In genomic region chr4:153220709-153221367, GRCh38 we compare ENCODE assay signal across 26 cellular contexts. TPM values are rescaled to one million over a fixed set of nuclear protein-coding genes. Genes with fewer than 3 reads are reported as not detected.
DNase-seq lines count a peak whose midpoint lies in the region; ATAC-seq, FAIRE-seq and TF ChIP-seq lines count a peak whose summit lies in the region.
"Had no signal": no experiment of that assay in that cellular context is flagged by ENCODE, and none has a peak within 500 bp of the region (broad histone marks: within the 10 kb centered on the region; RNA-seq: fewer than 3 reads in every experiment).

No MANE protein-coding gene starts in this region.

- peaks cover 46% of the 10 kb centered on the region for H3K4me1 Mint-ChIP-seq in HFFc6 (ENCODE audit: low read depth)
- peaks cover 23 to 38% (median 32%) of the 10 kb centered on the region in 7 donors for H3K4me1 Mint-ChIP-seq in naive thymus-derived CD4-positive, alpha-beta T cell
- H3K4me1 Mint-ChIP-seq in Caco-2 (ENCODE audit: low read depth, unreplicated experiment) = peaks cover 21% of the 10 kb centered on the region

- ATAC-seq in GM12878 (no peak), GM21528 (IDR thresholded peaks at IDR 0.05; ENCODE audit: low FRiP score, unreplicated experiment) (no peak)
- no peak for ATAC-seq in naive thymus-derived CD4-positive, alpha-beta T cell
- ATAC-seq: K562, Right ventricle myocardium inferior had no signal

- no peak for TF ChIP-seq CTCF in AG04450 (IDR thresholded peaks at IDR 0.05; ENCODE audit: low read depth, low read length)
- TF ChIP-seq CTCF in HFFc6 (IDR thresholded peaks at IDR 0.05) = no peak
- TF ChIP-seq CTCF in GM12878 (IDR thresholded peaks at IDR 0.05 in 2 of 3, conservative IDR thresholded peaks at IDR 0.05 in 1 of 3; ENCODE audit: control insufficient read depth in 2 of 3, extremely low read depth in 1 of 3, insufficient read depth in 1 of 3, low read depth in 3 of 3, low read length in 3 of 3) = no peak
- no peak for TF ChIP-seq CTCF in Caco-2 (IDR thresholded peaks at IDR 0.05; ENCODE audit: insufficient read depth in 1 of 2, low read depth in 1 of 2, low read length in 1 of 2, severe bottlenecking in 1 of 2, unreplicated experiment in 1 of 2)
- no peak for TF ChIP-seq CTCF in coronary artery (IDR thresholded peaks at IDR 0.05)

- WGBS in GM12878 (ENCODE audit: insufficient coverage, insufficient replicate concordance, low lambda C conversion rate, missing lambda C conversion rate) = 68% methylated on average over 5 of the region's 5 CpGs

- H3K9me3 Mint-ChIP-seq in HFFc6 (no peaks in the 10 kb centered on the region), Caco-2 (ENCODE audit: unreplicated experiment) (no peaks in the 10 kb centered on the region)
- peaks cover 0 to 3% (median 0%) of the 10 kb centered on the region in 11 donors for H3K9me3 Mint-ChIP-seq in naive thymus-derived CD4-positive, alpha-beta T cell

- H3K4me3 ChIP-seq in AG04450 (ENCODE audit: low read depth, low read length) (no peak overlapping the region), GM12878 (no peak overlapping the region), Caco-2 (ENCODE audit: low read depth, low read length) (no peak overlapping the region), coronary artery (no peak overlapping the region)
- H3K4me3 ChIP-seq in naive thymus-derived CD4-positive, alpha-beta T cell (ENCODE audit: low read length) = no peak overlapping the region
- H3K4me3 ChIP-seq: ascending aorta, K562, lung, prostate gland, spleen, suprapubic skin had no signal

- H3K4me1 ChIP-seq in GM12878 (ENCODE audit: control insufficient read depth, insufficient read depth, low read length) (peaks cover 11% of the 10 kb centered on the region), Caco-2 (peaks cover 20% of the 10 kb centered on the region)
- peaks cover 0 to 24% of the 10 kb centered on the region in 2 donors for H3K4me1 ChIP-seq in naive thymus-derived CD4-positive, alpha-beta T cell (ENCODE audit: control insufficient read depth in 2 of 2, insufficient read depth in 2 of 2, low read length in 2 of 2)
- H3K4me1 ChIP-seq: prostate gland had no signal

- in situ Hi-C loops in GM12878 (cut with MboI) = no loop called here

- no peak for TF ChIP-seq EP300 in GM12878 (IDR thresholded peaks at IDR 0.05; ENCODE audit: borderline replicate concordance in 1 of 2, control insufficient read depth in 1 of 2, low read depth in 2 of 2, low read length in 2 of 2)

- no peak overlapping the region for H2AFZ ChIP-seq in GM12878 (ENCODE audit: control insufficient read depth, low read depth, low read length)

- SMC1A ChIA-PET in GM12878 (lab: Charles Lee; ENCODE audit: uncharacterized antibody, unreplicated experiment) = interaction anchor here (0.7 kb wide), 1 partner anchor 718 kb away, joined by 3 read pairs; no protein-coding TSS in a partner anchor

- H3K36me3 ChIP-seq in GM12878 (ENCODE audit: control insufficient read depth in 2 of 2, insufficient read depth in 2 of 2, low read length in 1 of 2) = no peaks in the 10 kb centered on the region
- H3K36me3 ChIP-seq in naive thymus-derived CD4-positive, alpha-beta T cell (ENCODE audit: control insufficient read depth in 2 of 3, insufficient read depth in 3 of 3, low read length in 3 of 3) = no peaks in the 10 kb centered on the region
- peaks cover 2% of the 10 kb centered on the region; the same call in 1 of the 2 replicates for H3K36me3 ChIP-seq in Caco-2 (ENCODE audit: control insufficient read depth, insufficient read depth, low read length)
- H3K36me3 ChIP-seq: ascending aorta, prostate gland, spleen, suprapubic skin had no signal

- DNase-seq in AG04450 (ENCODE audit: low read depth, low spot score) (no peak), HFFc6 (no peak), GM12878 (ENCODE audit: low read depth, low spot score) (no peak), Caco-2 (no peak), coronary artery (ENCODE audit: low spot score) (no peak), H4 (ENCODE audit: low spot score) (no peak)
- no peak for DNase-seq in naive thymus-derived CD4-positive, alpha-beta T cell
- DNase-seq: activated CD4-positive, alpha-beta T cell treated with anti-CD3 and anti-CD28 coated beads, Interleukin-2, amount 50 U/mL, for 1 hour; activated gamma-delta T cell; CD4-positive, CD25-positive, alpha-beta regulatory T cell; DMS79 treated with DMSO at 0.1 percent for 48 hours; hippocampal formation; NCI-H1048; NCI-H1930; NCI-H510A; spleen; stimulated activated CD8-positive, alpha-beta memory T cell treated with anti-CD3 and anti-CD28 coated beads, Interleukin-4, amount 100 ng/mL, for 48 hours; T-helper 1 cell had no signal

- H3K4me3 Mint-ChIP-seq in HFFc6 (no peak overlapping the region; the same call in 1 of the 2 replicates), Caco-2 (ENCODE audit: unreplicated experiment) (no peak overlapping the region)
- peak overlapping the region in 6 of 10 donors; percentile 4 to 96 (median 58) for H3K4me3 Mint-ChIP-seq in naive thymus-derived CD4-positive, alpha-beta T cell

- H3K9me3 ChIP-seq in AG04450 (ENCODE audit: control insufficient read depth, insufficient read depth, low read length) (no peaks in the 10 kb centered on the region), GM12878 (replicated peaks; ENCODE audit: control insufficient read depth, insufficient read depth, low read length) (peaks cover 2% of the 10 kb centered on the region; the same call in 2 of the 3 replicates), Caco-2 (no peaks in the 10 kb centered on the region)
- no peaks in the 10 kb centered on the region for H3K9me3 ChIP-seq in naive thymus-derived CD4-positive, alpha-beta T cell (ENCODE audit: control insufficient read depth in 2 of 3, low read length in 3 of 3)
- H3K9me3 ChIP-seq: ascending aorta, prostate gland, suprapubic skin had no signal

- peak overlapping the region; percentile 99 for H3K27ac Mint-ChIP-seq in HFFc6
- peak overlapping the region in 3 of 9 donors; percentile 42 to 47 (median 43) for H3K27ac Mint-ChIP-seq in naive thymus-derived CD4-positive, alpha-beta T cell
- no peak overlapping the region for H3K27ac Mint-ChIP-seq in Caco-2 (ENCODE audit: unreplicated experiment)

- no peak overlapping the region for H3K9ac ChIP-seq in GM12878 (ENCODE audit: control insufficient read depth, insufficient read depth, low read length)

- H4K20me1 ChIP-seq in GM12878 (ENCODE audit: control insufficient read depth, insufficient read depth) = no peaks in the 10 kb centered on the region

- H3K4me2 ChIP-seq in GM12878 (ENCODE audit: control insufficient read depth, insufficient read depth) = no peak overlapping the region

- peaks cover 15% of the 10 kb centered on the region for H3K36me3 Mint-ChIP-seq in HFFc6 (ENCODE audit: low read depth)
- H3K36me3 Mint-ChIP-seq in naive thymus-derived CD4-positive, alpha-beta T cell = peaks cover 0 to 13% (median 0%) of the 10 kb centered on the region in 5 donors
- H3K36me3 Mint-ChIP-seq in Caco-2 (ENCODE audit: insufficient read depth, unreplicated experiment) = peaks cover 34% of the 10 kb centered on the region
- H3K36me3 Mint-ChIP-seq: CD4-positive, CD25-positive, alpha-beta regulatory T cell had no signal

- TF ChIP-seq POLR2A in GM12878 (IDR thresholded peaks at IDR 0.05; ENCODE audit: low read depth, low read length) = no peak

- POLR2A ChIA-PET in AG04450 (lab: Yijun Ruan, JAX) = no interaction called here
- POLR2A ChIA-PET in GM12878 (lab: Charles Lee) = no interaction called here
- POLR2A ChIA-PET in naive thymus-derived CD4-positive, alpha-beta T cell (lab: Charles Lee) = interaction anchor here (0.7 kb wide), 1 partner anchor 16 kb away, joined by 3 read pairs; no protein-coding TSS in a partner anchor
- POLR2A ChIA-PET in Caco-2 (lab: Charles Lee) = no interaction called here

- BruUV-seq in GM12878 (replicated peaks; lab: Mats Ljungman, UMichigan) = no TSS peak
- BruUV-seq in Caco-2 (replicated peaks; lab: Mats Ljungman, UMichigan) = no TSS peak

- no peaks in the 10 kb centered on the region for H3K79me2 ChIP-seq in GM12878 (ENCODE audit: control insufficient read depth, insufficient read depth, low read length)

- TF ChIP-seq RAD21 in GM12878 (IDR thresholded peaks at IDR 0.05; ENCODE audit: insufficient read depth, low read depth, low read length) = no peak

- CTCF ChIA-PET in AG04450 (lab: Charles Lee) = no interaction called here
- CTCF ChIA-PET in GM12878 (lab: Yijun Ruan, JAX) = no interaction called here
- CTCF ChIA-PET in naive thymus-derived CD4-positive, alpha-beta T cell (lab: Charles Lee) = no interaction called here
- CTCF ChIA-PET in Caco-2 (lab: Charles Lee) = no interaction called here

- intact Hi-C loops in GM12878 (cut with micrococcal nuclease; ENCODE audit: unreplicated experiment) (loop anchor here (5.0 kb wide), 1 partner anchor 426 kb away; no protein-coding TSS in a partner anchor), Caco-2 (cut with micrococcal nuclease; ENCODE audit: unreplicated experiment) (no loop called here)
- intact Hi-C loops in naive thymus-derived CD4-positive, alpha-beta T cell (cut with micrococcal nuclease) = loop anchor here in 1 of 2 donors (5.0 to 10.0 kb wide), 2 partner anchors 96 to 436 kb away; no protein-coding TSS in a partner anchor

- H3K27me3 Mint-ChIP-seq in HFFc6 (ENCODE audit: insufficient read depth) (no peaks in the 10 kb centered on the region), Caco-2 (ENCODE audit: insufficient read depth, unreplicated experiment) (no peaks in the 10 kb centered on the region)
- peaks cover 0 to 69% (median 3%) of the 10 kb centered on the region in 5 donors for H3K27me3 Mint-ChIP-seq in naive thymus-derived CD4-positive, alpha-beta T cell

- no peaks in the 10 kb centered on the region for H3K27me3 ChIP-seq in AG04450 (ENCODE audit: control insufficient read depth, insufficient read depth, low read length)
- peaks cover 0 to 5% of the 10 kb centered on the region in 2 experiments; a peak in 2 of 4 replicates for H3K27me3 ChIP-seq in GM12878 (replicated peaks in 1 of 2; ENCODE audit: control insufficient read depth in 2 of 2, insufficient read depth in 2 of 2, low read length in 1 of 2)
- H3K27me3 ChIP-seq in naive thymus-derived CD4-positive, alpha-beta T cell (ENCODE audit: control insufficient read depth in 2 of 2, insufficient read depth in 2 of 2, low read length in 2 of 2) = no peaks in the 10 kb centered on the region
- no peaks in the 10 kb centered on the region for H3K27me3 ChIP-seq in Caco-2 (replicated peaks; ENCODE audit: control insufficient read depth, insufficient read depth, low read length)
- H3K27me3 ChIP-seq: ascending aorta, suprapubic skin had no signal

- FAIRE-seq in GM12878 (lab: Jason Lieb, UNC) = no peak
- FAIRE-seq: K562 had no signal

- peak overlapping the region; percentile 93 for H3K27ac ChIP-seq in AG04450 (ENCODE audit: low read depth, low read length)
- H3K27ac ChIP-seq in GM12878 (ENCODE audit: control insufficient read depth, insufficient read depth) = no peak overlapping the region
- no peak overlapping the region for H3K27ac ChIP-seq in naive thymus-derived CD4-positive, alpha-beta T cell (ENCODE audit: low read depth, low read length)
- H3K27ac ChIP-seq in coronary artery = no peak overlapping the region
- H3K27ac ChIP-seq: VCaP had no signal

- RAD21 ChIA-PET in GM12878 (lab: Charles Lee; ENCODE audit: unreplicated experiment) = no interaction called here

RNA-seq across cellular contexts. Expression of gene TRIM2, which starts 16.6 kb away (rescaled TPM):
- polyA plus RNA-seq in AG04450 (2011; rRNA removed) (30.4 and 31.3 TPM in 2 replicates), GM12878 (2011; rRNA removed) (0.16 and 0.18 TPM in 2 replicates), GM12878 (2014; fragmentation: Illumina TruSeq; extraction: Trizol) (0.07 TPM in 1 of 2 replicates, not detected in the other), GM12878 (2014; fragmentation: Nextera tagmentation; extraction: Ambion mirVana) (under 1 TPM in 1 of 2 experiments, not detected in 1; 0.18 TPM), GM12878 (2014; rRNA removed) (not detected in 2 replicates), GM12878 (2016; fragmentation: Nextera tagmentation; extraction: Ambion mirVana) (under 1 TPM in 1 of 2 experiments, not detected in 1; 0.19 TPM)
- 102 and 131 TPM in 2 replicates for polyA minus RNA-seq in AG04450 (2011; rRNA and poly(A)+ RNA removed)
- total RNA-seq in HFFc6 (2021; fragmentation: NEBNext Ultra II Directional; extraction: Animal tissue kit (Norgen Biotek cat#: 25700)) = 10 to 100 TPM; 32.3 to 39.6 (median 34.9) TPM
- total RNA-seq in GM12878 (2013; cell fraction: nucleolus; rRNA removed) = 0.29 and 1.3 TPM in 2 replicates
- total RNA-seq in GM12878 (2014; rRNA removed) (0.06 and 0.11 TPM in 2 replicates), GM12878 (2014; rRNA removed; fragmentation: Illumina TruSeq; extraction: Trizol) (0.13 TPM in 1 of 2 replicates, not detected in the other), GM12878 (2021) (0.15 and 0.16 TPM in 2 replicates), Caco-2 (2022) (62.0 and 62.3 TPM in 2 replicates)
- 0.24 TPM for polyA plus RNA-seq in GM12878 (2011; ENCODE audit: low read depth)
- polyA plus RNA-seq in GM12878 (2011; cell fraction: cytosol; rRNA removed) = 0.08 and 0.15 TPM in 2 replicates
- 0.06 and 0.58 TPM in 2 replicates for polyA plus RNA-seq in GM12878 (2011; cell fraction: nucleus; rRNA removed)
- 0.48 and 0.51 TPM in 2 replicates for polyA plus RNA-seq in GM12878 (2012)
- 0.36 TPM in 1 of 2 replicates, not detected in the other for polyA minus RNA-seq in GM12878 (2011; rRNA and poly(A)+ RNA removed)
- polyA minus RNA-seq in GM12878 (2011; cell fraction: cytosol; rRNA and poly(A)+ RNA removed) = not detected in 2 replicates
- polyA minus RNA-seq in GM12878 (2011; cell fraction: nucleus; rRNA and poly(A)+ RNA removed) = 0.19 and 0.24 TPM in 2 replicates
- total RNA-seq in naive thymus-derived CD4-positive, alpha-beta T cell = 1 to 10 TPM in 4 of 5 experiments, under 1 TPM in 1; 0.12 to 3.9 (median 2.3) TPM
- polyA plus RNA-seq in naive thymus-derived CD4-positive, alpha-beta T cell = 1 to 10 TPM in 1 of 2 donors, under 1 TPM in 1; 0.86 to 1.7 TPM
- 16.5 and 22.0 TPM in 2 replicates for total RNA-seq in H4 (2014; rRNA removed; shearing (Covaris generic))

Comparison
In these comparisons a context has a peak if more than half of its experiments do, and no peak if none do; other contexts are left out.
1. H3K4me3 Mint-ChIP-seq: peak in naive thymus-derived CD4-positive, alpha-beta T cell (6 of 10); none in HFFc6 (single experiment) and Caco-2 (single experiment).